32 cellular contexts compared by ENCODE assay signal in genomic region chr22:19224557-19224956, GRCh38. TPM values are rescaled to one million over a fixed set of nuclear protein-coding genes. Genes with fewer than 3 reads are reported as not detected.
DNase-seq lines count a peak whose midpoint lies in the region; ATAC-seq, FAIRE-seq and TF ChIP-seq lines count a peak whose summit lies in the region.
"Had no signal": no experiment of that assay in that cellular context is flagged by ENCODE, and none has a peak within 500 bp of the region (broad histone marks: within the 10 kb centered on the region; RNA-seq: fewer than 3 reads in every experiment).

No MANE protein-coding gene starts in this region.

- no peak for TF ChIP-seq POLR2A in K562 (conservative IDR thresholded peaks at IDR 0.05)
- TF ChIP-seq POLR2A in transverse colon (IDR thresholded peaks at IDR 0.05), result no peak

- no peak overlapping the region for H2BK12ac ChIP-seq in neuronal stem cell (ENCODE audit: low read length)

- no peaks in the 10 kb centered on the region for H3K9me1 ChIP-seq in K562 (ENCODE audit: control insufficient read depth, insufficient read depth, low read length)

- no peaks in the 10 kb centered on the region for H3K9me3 Mint-ChIP-seq in endothelial cell (ENCODE audit: unreplicated experiment)
- H3K9me3 Mint-ChIP-seq: CD14-positive monocyte; CD4-positive, alpha-beta memory T cell; CD4-positive, alpha-beta T cell; CD4-positive, CD25-positive, alpha-beta regulatory T cell; CD8-positive, alpha-beta memory T cell; CD8-positive, alpha-beta T cell had no signal

- H3K79me2 ChIP-seq in K562 (ENCODE audit: control insufficient read depth, insufficient read depth, low read length) (no peaks in the 10 kb centered on the region), osteoblast (ENCODE audit: insufficient read depth, low read length) (no peaks in the 10 kb centered on the region)

- peaks cover 2% of the 10 kb centered on the region for H3K27me3 Mint-ChIP-seq in endothelial cell (ENCODE audit: unreplicated experiment)
- H3K27me3 Mint-ChIP-seq: B cell; CD4-positive, alpha-beta memory T cell; CD4-positive, alpha-beta T cell; CD4-positive, CD25-positive, alpha-beta regulatory T cell; CD8-positive, alpha-beta memory T cell had no signal

- H3K9ac ChIP-seq in K562 (ENCODE audit: insufficient read depth in 1 of 2, low read depth in 2 of 2, low read length in 2 of 2) (no peak overlapping the region), neuronal stem cell (ENCODE audit: low read depth, low read length, poor library complexity) (no peak overlapping the region)
- H3K9ac ChIP-seq: BLaER1; BLaER1 treated with 17β-estradiol and CSF1 and Interleukin-3, amounts not matched to agents 10 nM and 100 nM had no signal

- H4K20me1 ChIP-seq in K562 (replicated peaks; ENCODE audit: control insufficient read depth, insufficient read depth, low read length), result no peaks in the 10 kb centered on the region
- H4K20me1 ChIP-seq in osteoblast (ENCODE audit: insufficient read depth, low read length), result no peaks in the 10 kb centered on the region
- H4K20me1 ChIP-seq: BLaER1; BLaER1 treated with 17β-estradiol and CSF1 and Interleukin-3, amounts not matched to agents 10 nM and 100 nM had no signal

- BruUV-seq in K562 (replicated peaks; lab: Mats Ljungman, UMichigan), result no TSS peak

- H3K23ac ChIP-seq in neuronal stem cell (ENCODE audit: low read depth, low read length, poor library complexity), result peak overlapping the region; percentile 58

- no peak overlapping the region for H2BK15ac ChIP-seq in neuronal stem cell (ENCODE audit: low read length)

- peaks cover 3% of the 10 kb centered on the region for H3K4me1 Mint-ChIP-seq in endothelial cell (ENCODE audit: unreplicated experiment)
- H3K4me1 Mint-ChIP-seq: B cell; CD14-positive monocyte; CD4-positive, alpha-beta memory T cell; CD4-positive, CD25-positive, alpha-beta regulatory T cell; CD8-positive, alpha-beta memory T cell had no signal

- no peak for FAIRE-seq in K562 (lab: Jason Lieb, UNC)
- FAIRE-seq: A204.1, A549, D721Med had no signal

- H4K91ac ChIP-seq in neuronal stem cell (ENCODE audit: low read depth, low read length, poor library complexity), result no peak overlapping the region

- H2BK120ac ChIP-seq in neuronal stem cell (ENCODE audit: low read depth, low read length), result no peak overlapping the region

- peaks cover 45% of the 10 kb centered on the region for H3K36me3 Mint-ChIP-seq in endothelial cell (ENCODE audit: low read depth, unreplicated experiment)
- H3K36me3 Mint-ChIP-seq: CD4-positive, alpha-beta memory T cell; CD8-positive, alpha-beta memory T cell; CD8-positive, alpha-beta T cell had no signal

- no peak overlapping the region for H3K14ac ChIP-seq in neuronal stem cell (ENCODE audit: low read length)

- H3K4me3 Mint-ChIP-seq in endothelial cell (ENCODE audit: unreplicated experiment), result no peak overlapping the region
- H3K4me3 Mint-ChIP-seq: B cell; CD14-positive monocyte; CD4-positive, alpha-beta memory T cell; CD4-positive, alpha-beta T cell; CD4-positive, CD25-positive, alpha-beta regulatory T cell; CD8-positive, alpha-beta memory T cell; CD8-positive, alpha-beta T cell had no signal

- H3K27ac ChIP-seq in K562 (ENCODE audit: extremely low read depth, low read depth, low read length), result no peak overlapping the region
- H3K27ac ChIP-seq in neuronal stem cell (replicated peaks; ENCODE audit: low read length), result no peak overlapping the region
- H3K27ac ChIP-seq in osteoblast (ENCODE audit: low read depth, low read length), result no peak overlapping the region
- no peak overlapping the region for H3K27ac ChIP-seq in transverse colon
- H3K27ac ChIP-seq: 22Rv1; A549; BLaER1; BLaER1 treated with 17β-estradiol and CSF1 and Interleukin-3, amounts not matched to agents 10 nM and 100 nM; C4-2B had no signal

- TF ChIP-seq CTCF in K562 (IDR thresholded peaks at IDR 0.05 in 2 of 3, conservative IDR thresholded peaks at IDR 0.05 in 1 of 3; ENCODE audit: insufficient read depth in 2 of 3, low read depth in 1 of 3, low read length in 3 of 3) (no peak), osteoblast (IDR thresholded peaks at IDR 0.05; ENCODE audit: extremely low read depth, low read depth, low read length) (no peak), transverse colon (IDR thresholded peaks at IDR 0.05) (no peak), endothelial cell (IDR thresholded peaks at IDR 0.05; ENCODE audit: unreplicated experiment) (no peak)

- no peak overlapping the region for H3K27ac Mint-ChIP-seq in endothelial cell (ENCODE audit: unreplicated experiment)
- H3K27ac Mint-ChIP-seq: B cell; CD4-positive, alpha-beta memory T cell; CD4-positive, alpha-beta T cell; CD4-positive, CD25-positive, alpha-beta regulatory T cell; CD8-positive, alpha-beta T cell had no signal

- DNase-seq in K562 (ENCODE audit: extremely low read depth in 1 of 4, low spot score in 3 of 4), result no peak
- no peak for DNase-seq in neuronal stem cell (ENCODE audit: low spot score)
- DNase-seq in osteoblast (ENCODE audit: insufficient read length, low spot score, missing footprints), result peak; percentile 47
- DNase-seq in transverse colon, result no peak
- DNase-seq in endothelial cell (ENCODE audit: low spot score), result no peak
- no peak for DNase-seq in NOMO-1 treated with DMSO at 0.1 percent for 48 hours (lab: John Stamatoyannopoulos, UW; ENCODE audit: unreplicated experiment)
- DNase-seq: 8988T; ACHN; AML-193; BE2C; C1 segment of cervical spinal cord; Caco-2; Calu3; CD4-positive, alpha-beta memory T cell; CD4-positive, alpha-beta T cell; CD4-positive, CD25-positive, alpha-beta regulatory T cell; CD8-positive, alpha-beta memory T cell; CD8-positive, alpha-beta T cell; COR-L47; DMS 273 treated with DMSO at 0.1 percent for 48 hours; DMS153; DND-41; EL had no signal

- H2BK5ac ChIP-seq in neuronal stem cell (ENCODE audit: low read length), result no peak overlapping the region

- H3K4me1 ChIP-seq in K562 (replicated peaks in 1 of 2; ENCODE audit: control insufficient read depth in 2 of 2, insufficient read depth in 2 of 2, low read length in 2 of 2) (no peaks in the 10 kb centered on the region), neuronal stem cell (ENCODE audit: control insufficient read depth in 2 of 2, insufficient read depth in 1 of 2, low read depth in 1 of 2, low read length in 2 of 2) (no peaks in the 10 kb centered on the region), osteoblast (ENCODE audit: insufficient read depth, low read length) (no peaks in the 10 kb centered on the region), transverse colon (no peaks in the 10 kb centered on the region)
- H3K4me1 ChIP-seq: A549, BE2C, Caco-2 had no signal

- CTCF ChIA-PET in K562 (lab: Yijun Ruan, JAX; ENCODE audit: low intra/inter-chr PET ratio), result no interaction called here

- H4K8ac ChIP-seq in neuronal stem cell (ENCODE audit: low read depth, low read length), result no peak overlapping the region

- H3K4me2 ChIP-seq in K562 (ENCODE audit: insufficient read depth, low read length) (no peak overlapping the region), neuronal stem cell (ENCODE audit: insufficient read depth, low read length, poor library complexity, severe bottlenecking) (no peak overlapping the region), osteoblast (ENCODE audit: insufficient read depth, low read length) (no peak overlapping the region)
- H3K4me2 ChIP-seq: A549; BLaER1; BLaER1 treated with 17β-estradiol and CSF1 and Interleukin-3, amounts not matched to agents 10 nM and 100 nM had no signal

- H3K27me3 ChIP-seq in K562 (ENCODE audit: control insufficient read depth in 2 of 2, insufficient read depth in 2 of 2, low read length in 2 of 2), result peaks cover under 1 to 4% of the 10 kb centered on the region in 2 experiments; a peak in 3 of 5 replicates
- H3K27me3 ChIP-seq in neuronal stem cell (ENCODE audit: control insufficient read depth in 3 of 3, insufficient read depth in 3 of 3, low read depth in 1 of 3, low read length in 3 of 3), result no peaks in the 10 kb centered on the region
- no peaks in the 10 kb centered on the region for H3K27me3 ChIP-seq in osteoblast (ENCODE audit: insufficient read depth, low read length)
- no peaks in the 10 kb centered on the region for H3K27me3 ChIP-seq in transverse colon
- H3K27me3 ChIP-seq: BE2C; BLaER1; BLaER1 treated with 17β-estradiol and CSF1 and Interleukin-3, amounts not matched to agents 10 nM and 100 nM had no signal

- 15% methylated on average over 5 of the region's 5 CpGs for WGBS in K562 (ENCODE audit: insufficient coverage, low coverage, missing lambda C conversion rate)
- no CpG with 5 or more reads among the region's 5 CpGs for WGBS in neuronal stem cell (ENCODE audit: extremely low coverage in 2 of 2, insufficient read length in 2 of 2, insufficient replicate concordance in 1 of 2), 2 donors
- 88% methylated on average over 4 of the region's 5 CpGs; no CpG with 5 or more reads in 1 of the 2 donors for WGBS in transverse colon (ENCODE audit: low coverage in 1 of 2), 2 donors

- no peak overlapping the region for H3K4ac ChIP-seq in neuronal stem cell (ENCODE audit: low read length)

- ATAC-seq in K562, result no peak
- ATAC-seq: A549; CD8-positive, alpha-beta T cell had no signal

- H3K9me3 ChIP-seq in K562 (replicated peaks; ENCODE audit: control insufficient read depth, insufficient read depth, low read depth, low read length), result no peaks in the 10 kb centered on the region
- no peaks in the 10 kb centered on the region for H3K9me3 ChIP-seq in neuronal stem cell (replicated peaks in 1 of 2; ENCODE audit: control insufficient read depth in 2 of 2, insufficient read depth in 1 of 2, low read depth in 1 of 2, low read length in 2 of 2)
- H3K9me3 ChIP-seq in osteoblast (ENCODE audit: low read depth, low read length), result no peaks in the 10 kb centered on the region
- H3K9me3 ChIP-seq in transverse colon, result no peaks in the 10 kb centered on the region
- H3K9me3 ChIP-seq: A549; BE2C; BLaER1; BLaER1 treated with 17β-estradiol and CSF1 and Interleukin-3, amounts not matched to agents 10 nM and 100 nM; Caco-2 had no signal

- TF ChIP-seq RAD21 in K562 (CRISPR knock-in tag; conservative IDR thresholded peaks at IDR 0.05 in 1 of 2, IDR thresholded peaks at IDR 0.05 in 1 of 2), result no peak

- intact Hi-C loops in K562 (cut with micrococcal nuclease), result no loop called here
- intact Hi-C loops in transverse colon (cut with DNase I; ENCODE audit: low total_unique reads), result no loop called here

- in situ Hi-C loops in K562 (cut with MboI) (no loop called here), transverse colon (cut with MboI; ENCODE audit: low pct_ligation_motif_present in 1 of 4, low pct_unique_long_range_greater_than_20kb in 1 of 4, low sequenced_read_pairs in 3 of 4) (loop anchor here in 1 of 4 donors (25.0 kb wide), 1 partner anchor 413 kb away; no protein-coding TSS in a partner anchor)

- no peaks in the 10 kb centered on the region for H3K79me1 ChIP-seq in neuronal stem cell (ENCODE audit: low read depth, low read length)

- POLR2A ChIA-PET in K562 (lab: Yijun Ruan, JAX), result interaction anchor here (1.5 to 3.0 kb wide), 3 partner anchors 11 to 19 kb away, joined by 8 to 13 read pairs (median 10); no protein-coding TSS in a partner anchor

- no peak overlapping the region for H3K4me3 ChIP-seq in K562
- H3K4me3 ChIP-seq in neuronal stem cell (ENCODE audit: low read length in 2 of 2), result no peak overlapping the region
- no peak overlapping the region for H3K4me3 ChIP-seq in osteoblast (ENCODE audit: insufficient read depth, low read length)
- no peak overlapping the region for H3K4me3 ChIP-seq in transverse colon
- H3K4me3 ChIP-seq: A549; BLaER1; BLaER1 treated with 17β-estradiol and CSF1 and Interleukin-3, amounts not matched to agents 10 nM and 100 nM had no signal

- H3K36me3 ChIP-seq in K562 (ENCODE audit: control insufficient read depth, insufficient read depth, low read length) (no peaks in the 10 kb centered on the region), neuronal stem cell (replicated peaks in 1 of 2; ENCODE audit: control insufficient read depth in 2 of 2, insufficient read depth in 2 of 2, low read length in 2 of 2) (peaks cover 14 to 32% of the 10 kb centered on the region in 2 donors), osteoblast (ENCODE audit: insufficient read depth, low read length) (peaks cover 37% of the 10 kb centered on the region), transverse colon (no peaks in the 10 kb centered on the region)
- H3K36me3 ChIP-seq: BE2C had no signal

- H3K18ac ChIP-seq in neuronal stem cell (ENCODE audit: low read length), result no peak overlapping the region

- H2AFZ ChIP-seq in K562 (ENCODE audit: low read depth, low read length) (no peak overlapping the region), neuronal stem cell (ENCODE audit: low read length) (no peak overlapping the region), osteoblast (ENCODE audit: low read length) (no peak overlapping the region)

- no peak overlapping the region for H2AK5ac ChIP-seq in neuronal stem cell (ENCODE audit: low read depth, low read length)

- TF ChIP-seq EP300 in K562 (IDR thresholded peaks at IDR 0.05; ENCODE audit: low read length) (no peak), transverse colon (IDR thresholded peaks at IDR 0.05; ENCODE audit: low read depth) (no peak)

RNA-seq across cellular contexts. Expression of gene SLC25A1, which starts 46.0 kb away (rescaled TPM):
- total RNA-seq in K562 (2011; cell fraction: chromatin; rRNA removed; ENCODE audit: low replicate concordance), result 34.4 and 107 TPM in 2 replicates
- 114 and 122 TPM in 2 replicates for total RNA-seq in K562 (2011; cell fraction: nucleolus; rRNA removed)
- 76.8 and 81.5 TPM in 2 replicates for total RNA-seq in K562 (2011; cell fraction: nucleoplasm; rRNA removed)
- total RNA-seq in K562 (2014; rRNA removed) (329 and 469 TPM in 2 replicates), K562 (2014; rRNA removed; fragmentation: Illumina TruSeq; extraction: Trizol) (54.3 and 89.6 TPM in 2 replicates), K562 (2015; rRNA removed; fragmentation: Illumina TruSeq; extraction: Trizol) (109 and 119 TPM in 2 replicates), K562 (2021) (399 and 408 TPM in 2 replicates), osteoblast (63.7 and 69.2 TPM in 2 replicates), transverse colon (100 to 1,000 TPM in 3 of 4 donors, 10 to 100 TPM in 1; 80.2 to 146 (median 132) TPM), endothelial cell (ENCODE audit: unreplicated experiment) (79.2 TPM)
- polyA plus RNA-seq in K562 (2011; rRNA removed) (110 and 216 TPM in 2 replicates), K562 (2014; fragmentation: Illumina TruSeq; extraction: Trizol) (183 and 239 TPM in 2 replicates), K562 (2014; fragmentation: Nextera tagmentation; extraction: Ambion mirVana) (10 to 100 TPM; 11.0 to 23.7 TPM), K562 (2014; rRNA removed) (248 and 262 TPM in 2 replicates)
- polyA plus RNA-seq in K562 (2011; cell fraction: cytosol; rRNA removed), result 329 and 368 TPM in 2 replicates
- 294 and 343 TPM in 2 replicates for polyA plus RNA-seq in K562 (2011; cell fraction: nucleus; rRNA removed)
- 272 and 330 TPM in 2 replicates for polyA plus RNA-seq in K562 (2012)
- polyA minus RNA-seq in K562 (2011; rRNA and poly(A)+ RNA removed), result 64.7 and 77.1 TPM in 2 replicates
- polyA minus RNA-seq in K562 (2011; cell fraction: cytosol; rRNA and poly(A)+ RNA removed), result 103 and 287 TPM in 2 replicates
- polyA minus RNA-seq in K562 (2011; cell fraction: nucleus; rRNA and poly(A)+ RNA removed), result 46.3 and 88.1 TPM in 2 replicates
- polyA plus RNA-seq in neuronal stem cell (2013, experiment 1 of 2), result 75.2 TPM
- polyA plus RNA-seq in neuronal stem cell (2013, experiment 2 of 2), result 71.9 TPM
